In the genomic region with DNA sequence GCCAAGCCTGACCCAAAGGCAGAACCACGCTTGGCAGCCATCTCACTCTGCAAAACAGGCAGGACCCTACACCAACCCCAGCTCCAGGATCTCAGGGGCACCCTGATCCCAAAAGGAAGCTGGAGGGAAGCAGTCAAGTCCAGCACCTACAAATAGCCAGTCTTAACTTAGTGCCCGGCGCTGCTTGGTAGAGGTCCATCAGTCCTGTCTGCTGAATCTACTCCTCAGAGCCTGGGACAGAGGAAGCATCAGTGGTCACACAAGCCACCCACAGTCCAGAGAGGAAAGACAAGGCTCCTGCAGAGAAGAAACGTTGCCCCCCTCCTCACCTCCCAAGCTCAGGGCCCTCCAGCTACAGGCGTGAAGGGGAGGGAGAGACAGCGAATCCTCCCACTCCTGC, we compare ENCODE assay signal across 8 cellular contexts. TPM values are rescaled to one million over a fixed set of nuclear protein-coding genes. Genes with fewer than 3 reads are reported as not detected.
DNase-seq lines count a peak whose midpoint lies in the region; ATAC-seq, FAIRE-seq and TF ChIP-seq lines count a peak whose summit lies in the region.

No MANE protein-coding gene starts in this region.

- ATAC-seq in GM21447 (IDR thresholded peaks at IDR 0.05; ENCODE audit: unreplicated experiment): no peak

- no peak for TF ChIP-seq CTCF in LNCaP clone FGC (IDR thresholded peaks at IDR 0.05; ENCODE audit: control insufficient read depth, extremely low read depth, insufficient read depth)
- no peak for TF ChIP-seq CTCF in bronchial epithelial cell (IDR thresholded peaks at IDR 0.05; ENCODE audit: insufficient read depth, low read length, severe bottlenecking)

- no peaks in the 10 kb centered on the region for H3K9me3 ChIP-seq in subcutaneous abdominal adipose tissue (ENCODE audit: control insufficient read depth in 5 of 5, low read length in 5 of 5)

- H3K4me3 ChIP-seq in LNCaP clone FGC (ENCODE audit: low read depth, low read length) (peak overlapping the region; percentile 63), bronchial epithelial cell (ENCODE audit: low read depth, low read length) (peak overlapping the region; percentile 90), subcutaneous abdominal adipose tissue (ENCODE audit: low read depth in 1 of 5, low read length in 5 of 5) (peak overlapping the region; percentile 71 to 85 (median 81))

- H3K27ac ChIP-seq in subcutaneous abdominal adipose tissue (ENCODE audit: low read depth, low read length): peak overlapping the region; percentile 90

- H3K4me1 ChIP-seq in subcutaneous abdominal adipose tissue (ENCODE audit: control insufficient read depth in 5 of 5, insufficient read depth in 5 of 5, low read length in 5 of 5): peaks cover 15 to 72% (median 59%) of the 10 kb centered on the region in 5 donors

- DNase-seq in LNCaP clone FGC (ENCODE audit: low read depth): no peak
- no peak for DNase-seq in bronchial epithelial cell (ENCODE audit: low read depth)
- DNase-seq in left kidney (ENCODE audit: low read depth, low spot score): peak; percentile 58
- no peak for DNase-seq in DMS53 treated with DMSO at 0.1 percent for 48 hours (lab: John Stamatoyannopoulos, UW; ENCODE audit: unreplicated experiment)
- no peak for DNase-seq in HK-2 (ENCODE audit: unreplicated experiment)
- DNase-seq in MV-4-11 (lab: John Stamatoyannopoulos, UW): no peak

- peak overlapping the region; percentile 57 to 97 (median 91) for H3K9ac ChIP-seq in subcutaneous abdominal adipose tissue (ENCODE audit: low read length in 5 of 5)

- H3K36me3 ChIP-seq in bronchial epithelial cell (ENCODE audit: control insufficient read depth, insufficient read depth, low read length) (peaks cover 9% of the 10 kb centered on the region), subcutaneous abdominal adipose tissue (ENCODE audit: control insufficient read depth in 5 of 5, insufficient read depth in 5 of 5, low read length in 5 of 5) (no peaks in the 10 kb centered on the region)

- FAIRE-seq in bronchial epithelial cell (lab: Jason Lieb, UNC): no peak

- H3K27me3 ChIP-seq in bronchial epithelial cell (ENCODE audit: control insufficient read depth, insufficient read depth, low read length) (no peaks in the 10 kb centered on the region), subcutaneous abdominal adipose tissue (ENCODE audit: control insufficient read depth in 5 of 5, insufficient read depth in 4 of 5, low read length in 5 of 5) (no peaks in the 10 kb centered on the region)

RNA-seq across cellular contexts. Expression of a gene that starts 1.4 kb away (rescaled TPM):
- 28.0 and 29.5 TPM in 2 replicates for total RNA-seq in bronchial epithelial cell

RNA-seq across cellular contexts. Expression of a gene that starts 27.6 kb away (rescaled TPM):
- under 0.01 and 383 TPM in 2 replicates for total RNA-seq in bronchial epithelial cell

RNA-seq across cellular contexts. Expression of a gene that starts 29.0 kb away (rescaled TPM):
- total RNA-seq in bronchial epithelial cell: under 0.01 and 564 TPM in 2 replicates

RNA-seq across cellular contexts. Expression of a gene that starts 38.0 kb away (rescaled TPM):
- 0.79 and 1.3 TPM in 2 replicates for total RNA-seq in bronchial epithelial cell
